ENCODE assay signal across 8 cellular contexts in genomic region chr11:86802601-86803051, GRCh38. TPM values are rescaled to one million over a fixed set of nuclear protein-coding genes. Genes with fewer than 3 reads are reported as not detected.
A peak's percentile ranks its signal among the peaks of the same experiment; 100 is the strongest.
DNase-seq lines count a peak whose midpoint lies in the region; ATAC-seq and TF ChIP-seq lines count a peak whose summit lies in the region.

No MANE protein-coding gene starts in this region.

- CTCF ChIA-PET in activated CD4-positive, alpha-beta memory T cell treated with anti-CD3 and anti-CD28 coated beads, Interleukin-2, amount 10 ng/mL, durations not matched to agents 7 days and 5 days (lab: Charles Lee): interaction anchor here (1.8 kb wide), 1 partner anchor 10 kb away, joined by 5 read pairs; no protein-coding TSS in a partner anchor

- intact Hi-C loops in right cardiac atrium (cut with DNase I): loop anchor here (5.0 to 10.0 kb wide), 4 partner anchors 128 to 345 kb away; partner anchors contain the start of gene ME3 (in 2 of the 4)

- no peaks in the 10 kb centered on the region for H3K36me3 ChIP-seq in Loucy (ENCODE audit: insufficient read depth, low read length)
- H3K36me3 ChIP-seq in skeletal muscle tissue (ENCODE audit: control insufficient read depth in 3 of 3, insufficient read depth in 3 of 3, low read length in 3 of 3): peaks cover 0 to 3% (median 0%) of the 10 kb centered on the region in 3 donors

- 23% methylated on average over 3 of the region's 3 CpGs for WGBS in right cardiac atrium

- no peaks in the 10 kb centered on the region for H3K27me3 ChIP-seq in Loucy (ENCODE audit: insufficient read depth, low read length, poor library complexity, severe bottlenecking)
- H3K27me3 ChIP-seq in right cardiac atrium (ENCODE audit: control insufficient read depth, insufficient read depth): no peaks in the 10 kb centered on the region
- H3K27me3 ChIP-seq in skeletal muscle tissue (ENCODE audit: control insufficient read depth in 3 of 3, insufficient read depth in 3 of 3, low read length in 3 of 3): no peaks in the 10 kb centered on the region

- H3K9me3 ChIP-seq in Loucy (ENCODE audit: insufficient read depth, low read depth, low read length) (no peaks in the 10 kb centered on the region), right cardiac atrium (ENCODE audit: control insufficient read depth, low read length) (no peaks in the 10 kb centered on the region), skeletal muscle tissue (ENCODE audit: control insufficient read depth in 3 of 3, low read length in 3 of 3) (no peaks in the 10 kb centered on the region)

- no peaks in the 10 kb centered on the region for H4K20me1 ChIP-seq in Loucy (ENCODE audit: insufficient read depth, low read length, poor library complexity, severe bottlenecking)

- H3F3A ChIP-seq in Loucy (ENCODE audit: low read depth): no peaks in the 10 kb centered on the region

- peaks cover 2% of the 10 kb centered on the region for H3K9me3 Mint-ChIP-seq in activated CD4-positive, alpha-beta memory T cell treated with anti-CD3 and anti-CD28 coated beads, Interleukin-2, amount 10 ng/mL, durations not matched to agents 7 days and 5 days

- POLR2A ChIA-PET in activated CD4-positive, alpha-beta memory T cell treated with anti-CD3 and anti-CD28 coated beads, Interleukin-2, amount 10 ng/mL, durations not matched to agents 7 days and 5 days (lab: Charles Lee): interaction anchor here (2.2 kb wide), 1 partner anchor 353 kb away, joined by 5 read pairs; no protein-coding TSS in a partner anchor

- H3K4me3 ChIP-seq in Loucy (ENCODE audit: low read length, poor library complexity, severe bottlenecking) (no peak overlapping the region), right cardiac atrium (ENCODE audit: low read length) (peak overlapping the region; percentile 87), skeletal muscle tissue (ENCODE audit: low read length in 3 of 3) (peak overlapping the region in 1 of 3 donors; percentile 38)

- no peaks in the 10 kb centered on the region for H3K79me2 ChIP-seq in Loucy (ENCODE audit: insufficient read depth, low read length)

- no peak overlapping the region for H2AFZ ChIP-seq in Loucy (ENCODE audit: low read length)

- peak in 1 of 2 donors; percentile 27 for ATAC-seq in right cardiac atrium

- peak; percentile 21; the same call in 1 of the 2 replicates for TF ChIP-seq CTCF in GM12874 (IDR thresholded peaks at IDR 0.05; ENCODE audit: insufficient read depth, low read depth, low read length)
- peak; percentile 65 for TF ChIP-seq CTCF in Loucy (conservative IDR thresholded peaks at IDR 0.05; ENCODE audit: low read length)

- H3K9me2 ChIP-seq in Loucy (replicated peaks; ENCODE audit: low read depth, low read length): no peaks in the 10 kb centered on the region

- no peak overlapping the region for H3K4me2 ChIP-seq in Loucy (ENCODE audit: low read depth, low read length, poor library complexity, severe bottlenecking)

- H3K4me1 Mint-ChIP-seq in activated CD4-positive, alpha-beta memory T cell treated with anti-CD3 and anti-CD28 coated beads, Interleukin-2, amount 10 ng/mL, durations not matched to agents 7 days and 5 days: peaks cover 66% of the 10 kb centered on the region

- peaks cover 40% of the 10 kb centered on the region for H3K27me3 Mint-ChIP-seq in activated CD4-positive, alpha-beta memory T cell treated with anti-CD3 and anti-CD28 coated beads, Interleukin-2, amount 10 ng/mL, durations not matched to agents 7 days and 5 days

- H3K9ac ChIP-seq in Loucy (ENCODE audit: low read depth, low read length, poor library complexity, severe bottlenecking) (no peak overlapping the region), skeletal muscle tissue (ENCODE audit: low read depth in 1 of 3, low read length in 3 of 3) (peak overlapping the region in 1 of 3 donors; percentile 52)

- DNase-seq in AG08396 (ENCODE audit: low spot score) (peak; percentile 27), right cardiac atrium (no peak), mesenteric fat pad (ENCODE audit: low spot score) (no peak), HK-2 (ENCODE audit: unreplicated experiment) (no peak)
- DNase-seq in activated CD4-positive, alpha-beta memory T cell treated with anti-CD3 and anti-CD28 coated beads, Interleukin-2, amount 10 ng/mL, durations not matched to agents 7 days and 5 days: peak; percentile 28

- peaks cover 6% of the 10 kb centered on the region for H3K36me3 Mint-ChIP-seq in activated CD4-positive, alpha-beta memory T cell treated with anti-CD3 and anti-CD28 coated beads, Interleukin-2, amount 10 ng/mL, durations not matched to agents 7 days and 5 days (ENCODE audit: low read depth)

- no peak overlapping the region for H3K27ac Mint-ChIP-seq in activated CD4-positive, alpha-beta memory T cell treated with anti-CD3 and anti-CD28 coated beads, Interleukin-2, amount 10 ng/mL, durations not matched to agents 7 days and 5 days

- H3K27ac ChIP-seq in right cardiac atrium (ENCODE audit: low read length) (no peak overlapping the region), skeletal muscle tissue (ENCODE audit: low read depth, low read length) (peak overlapping the region; percentile 69)

- H3K4me1 ChIP-seq in Loucy (ENCODE audit: insufficient read depth, low read length, poor library complexity, severe bottlenecking) (no peaks in the 10 kb centered on the region), right cardiac atrium (ENCODE audit: control insufficient read depth, insufficient read depth, low read length) (peaks cover 8% of the 10 kb centered on the region), skeletal muscle tissue (ENCODE audit: control insufficient read depth in 3 of 3, insufficient read depth in 3 of 3, low read length in 3 of 3) (peaks cover 4 to 33% (median 12%) of the 10 kb centered on the region in 3 donors)

- H3K4me3 Mint-ChIP-seq in activated CD4-positive, alpha-beta memory T cell treated with anti-CD3 and anti-CD28 coated beads, Interleukin-2, amount 10 ng/mL, durations not matched to agents 7 days and 5 days: no peak overlapping the region

RNA-seq across cellular contexts. Expression of gene PRSS23, which starts 2.3 kb away (rescaled TPM):
- 1 to 10 TPM; 4.0 TPM for total RNA-seq in activated CD4-positive, alpha-beta memory T cell treated with anti-CD3 and anti-CD28 coated beads, Interleukin-2, amount 10 ng/mL, durations not matched to agents 7 days and 5 days
- total RNA-seq in right cardiac atrium: 10 to 100 TPM; 14.5 to 79.9 (median 28.5) TPM
- polyA plus RNA-seq in right cardiac atrium: 19.7 TPM
- total RNA-seq in skeletal muscle tissue: 18.3 TPM
- total RNA-seq in mesenteric fat pad: 66.5 TPM

Comparison
In these comparisons a context has a peak if more than half of its experiments do, and no peak if none do; other contexts are left out.
1. DNase-seq: peak in AG08396 (single experiment) and activated CD4-positive, alpha-beta memory T cell treated with anti-CD3 and anti-CD28 coated beads, Interleukin-2, amount 10 ng/mL, durations not matched to agents 7 days and 5 days (single experiment); none in right cardiac atrium (0 of 3), mesenteric fat pad (single experiment) and HK-2 (single experiment).